In the genomic region with DNA sequence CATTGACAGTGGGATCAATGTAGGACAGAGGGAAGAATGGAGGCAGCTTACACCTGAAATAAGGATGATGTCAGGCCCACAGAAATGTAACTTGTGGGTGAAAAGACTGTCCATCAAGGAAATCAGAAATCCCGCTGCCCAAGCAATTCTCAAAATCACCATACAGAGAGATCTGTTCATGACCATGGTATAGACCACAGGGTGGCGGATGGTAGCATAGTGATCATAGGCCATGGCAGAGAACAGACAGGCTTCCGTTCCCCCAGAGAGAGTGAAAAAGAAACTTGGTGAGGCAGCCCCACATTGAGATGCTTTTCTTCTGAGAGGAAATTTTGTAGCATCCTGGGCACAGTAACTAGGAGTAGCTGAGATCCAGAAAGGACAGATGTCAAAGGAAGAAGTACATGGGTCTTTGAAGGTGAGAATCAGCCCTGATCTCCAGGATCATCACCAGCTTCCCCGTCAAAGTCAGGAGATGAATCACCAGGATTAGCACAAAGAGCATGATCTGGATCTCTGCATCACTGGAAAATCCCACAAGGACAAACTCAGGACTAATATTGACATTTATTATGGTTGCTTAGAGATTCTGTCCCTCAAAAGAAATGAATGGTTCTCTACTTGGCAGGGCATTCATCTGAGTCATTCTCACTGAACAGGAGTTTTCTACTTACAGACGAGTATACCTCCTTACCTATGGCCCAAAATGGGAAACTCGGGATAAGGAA, we compare ENCODE assay signal across 23 cellular contexts. TPM values are rescaled to one million over a fixed set of nuclear protein-coding genes. Genes with fewer than 3 reads are reported as not detected.
DNase-seq lines count a peak whose midpoint lies in the region; ATAC-seq, FAIRE-seq and TF ChIP-seq lines count a peak whose summit lies in the region.
"Had no signal": no experiment of that assay in that cellular context is flagged by ENCODE, and none has a peak within 500 bp of the region (broad histone marks: within the 10 kb centered on the region; RNA-seq: fewer than 3 reads in every experiment).

No MANE protein-coding gene starts in this region.

- H3K4me1 ChIP-seq in HepG2 (ENCODE audit: insufficient read depth, low read length) (peaks cover 43% of the 10 kb centered on the region), right lobe of liver (peaks cover 0 to 7% (median 2%) of the 10 kb centered on the region in 4 donors)

- H3K4me3 ChIP-seq in HepG2 (replicated peaks in 1 of 3; ENCODE audit: insufficient read depth in 1 of 3, low read depth in 2 of 3, low read length in 3 of 3) (no peak overlapping the region), right lobe of liver (no peak overlapping the region), fibroblast of villous mesenchyme (ENCODE audit: low read depth, low read length) (no peak overlapping the region)
- H3K4me3 ChIP-seq: esophagus squamous epithelium, left lung, PC-9, SK-N-MC, upper lobe of left lung had no signal

- H3K27ac Mint-ChIP-seq in activated naive CD4-positive, alpha-beta T cell treated with anti-CD3 and anti-CD28 coated beads, Interleukin-2, amount 10 ng/mL, durations not matched to agents 7 days and 5 days: no peak overlapping the region
- H3K27ac Mint-ChIP-seq: activated CD4-positive, alpha-beta T cell treated with anti-CD3 and anti-CD28 coated beads, Interleukin-2, amount 10 ng/mL, durations not matched to agents 7 days and 5 days; activated naive CD8-positive, alpha-beta T cell treated with anti-CD3 and anti-CD28 coated beads for 36 hours; activated T-helper 17 cell treated with anti-CD3 and anti-CD28 coated beads, Interleukin-2, amount 50 U/mL, for 72 hours had no signal

- TF ChIP-seq CTCF in HepG2 (CRISPR knock-in tag; IDR thresholded peaks at IDR 0.05) (no peak), right lobe of liver (IDR thresholded peaks at IDR 0.05) (no peak), fibroblast of villous mesenchyme (IDR thresholded peaks at IDR 0.05; ENCODE audit: insufficient read depth, low read depth, low read length) (no peak)

- intact Hi-C loops in HepG2 (cut with micrococcal nuclease; ENCODE audit: unreplicated experiment): no loop called here
- intact Hi-C loops in right lobe of liver (cut with DNase I): no loop called here

- DNase-seq in HepG2 (ENCODE audit: low spot score): peak; percentile 58
- DNase-seq in right lobe of liver: no peak
- DNase-seq in astrocyte of the hippocampus (ENCODE audit: low read depth, low spot score): peak; percentile 7
- DNase-seq in fibroblast of villous mesenchyme (ENCODE audit: low read depth): peak; percentile 10
- no peak for DNase-seq in SIG-M5 treated with dmso at 0.1 percent for 504 hours (lab: John Stamatoyannopoulos, UW; ENCODE audit: unreplicated experiment)
- DNase-seq in activated naive CD4-positive, alpha-beta T cell treated with anti-CD3 and anti-CD28 coated beads, Interleukin-2, amount 10 ng/mL, durations not matched to agents 7 days and 5 days: no peak
- no peak for DNase-seq in NCI-H1436 (lab: John Stamatoyannopoulos, UW)
- DNase-seq: activated CD4-positive, alpha-beta T cell treated with anti-CD3 and anti-CD28 coated beads, Interleukin-2, amount 10 ng/mL, durations not matched to agents 7 days and 5 days; activated naive CD8-positive, alpha-beta T cell treated with anti-CD3 and anti-CD28 coated beads for 36 hours; COR-L47; effector CD4-positive, alpha-beta T cell; EL; esophagus squamous epithelium; glutamatergic neuron; left lung; midbrain; NCI-H1694 treated with DMSO at 0.1 percent for 48 hours; upper lobe of left lung had no signal

- no TSS peak for BruUV-seq in HepG2 (replicated peaks; lab: Mats Ljungman, UMichigan)

- H3K36me3 ChIP-seq in HepG2 (replicated peaks in 1 of 2; ENCODE audit: control insufficient read depth in 1 of 2, insufficient read depth in 2 of 2, low read length in 2 of 2) (no peaks in the 10 kb centered on the region), right lobe of liver (no peaks in the 10 kb centered on the region)
- H3K36me3 ChIP-seq: esophagus squamous epithelium, left lung, upper lobe of left lung had no signal

- no peaks in the 10 kb centered on the region; a peak in 1 of 5 replicates for H3K27me3 ChIP-seq in HepG2 (ENCODE audit: control insufficient read depth in 1 of 2, insufficient read depth in 2 of 2, low read length in 2 of 2)
- H3K27me3 ChIP-seq in right lobe of liver: no peaks in the 10 kb centered on the region
- H3K27me3 ChIP-seq: esophagus squamous epithelium, left lung, upper lobe of left lung had no signal

- no peak overlapping the region for H2AFZ ChIP-seq in HepG2 (ENCODE audit: low read length)
- H2AFZ ChIP-seq: PC-9 had no signal

- no peak overlapping the region for H3K4me2 ChIP-seq in HepG2 (ENCODE audit: low read depth, low read length)
- H3K4me2 ChIP-seq: PC-9 had no signal

- H3K9ac ChIP-seq in HepG2 (ENCODE audit: insufficient read depth, low read depth, low read length): no peak overlapping the region

- no peaks in the 10 kb centered on the region for H3K79me2 ChIP-seq in HepG2 (ENCODE audit: insufficient read depth, low read length)

- H3K36me3 Mint-ChIP-seq in activated naive CD4-positive, alpha-beta T cell treated with anti-CD3 and anti-CD28 coated beads, Interleukin-2, amount 10 ng/mL, durations not matched to agents 7 days and 5 days: no peaks in the 10 kb centered on the region
- H3K36me3 Mint-ChIP-seq: activated naive CD8-positive, alpha-beta T cell treated with anti-CD3 and anti-CD28 coated beads for 36 hours had no signal

- no peak for TF ChIP-seq RAD21 in HepG2 (CRISPR knock-in tag; IDR thresholded peaks at IDR 0.05)

- H3K9me3 Mint-ChIP-seq in activated naive CD4-positive, alpha-beta T cell treated with anti-CD3 and anti-CD28 coated beads, Interleukin-2, amount 10 ng/mL, durations not matched to agents 7 days and 5 days: no peaks in the 10 kb centered on the region
- H3K9me3 Mint-ChIP-seq: activated CD4-positive, alpha-beta T cell treated with anti-CD3 and anti-CD28 coated beads, Interleukin-2, amount 10 ng/mL, durations not matched to agents 7 days and 5 days; activated naive CD8-positive, alpha-beta T cell treated with anti-CD3 and anti-CD28 coated beads for 36 hours; activated T-helper 17 cell treated with anti-CD3 and anti-CD28 coated beads, Interleukin-2, amount 50 U/mL, for 72 hours had no signal

- peak; percentile 61 for ATAC-seq in HepG2
- ATAC-seq in right lobe of liver: no peak
- no peak for ATAC-seq in GM18909 (IDR thresholded peaks at IDR 0.05; ENCODE audit: poor library complexity, unreplicated experiment)
- ATAC-seq: activated T-helper 17 cell treated with anti-CD3 and anti-CD28 coated beads, Interleukin-2, amount 50 U/mL, for 72 hours; left lung had no signal

- H4K20me1 ChIP-seq in HepG2 (ENCODE audit: insufficient read depth, low read length): no peaks in the 10 kb centered on the region

- CTCF ChIA-PET in HepG2 (lab: Yijun Ruan, JAX; ENCODE audit: low intra/inter-chr PET ratio, low total read pairs): no interaction called here
- CTCF ChIA-PET in activated naive CD4-positive, alpha-beta T cell treated with anti-CD3 and anti-CD28 coated beads, Interleukin-2, amount 10 ng/mL, durations not matched to agents 7 days and 5 days (lab: Charles Lee): no interaction called here

- TF ChIP-seq POLR2A in HepG2 (IDR thresholded peaks at IDR 0.05; ENCODE audit: insufficient read depth in 1 of 2, low read depth in 2 of 2, low read length in 2 of 2): no peak
- no peak for TF ChIP-seq POLR2A in right lobe of liver (IDR thresholded peaks at IDR 0.05)

- peaks cover 3% of the 10 kb centered on the region for H3K4me1 Mint-ChIP-seq in activated naive CD4-positive, alpha-beta T cell treated with anti-CD3 and anti-CD28 coated beads, Interleukin-2, amount 10 ng/mL, durations not matched to agents 7 days and 5 days
- H3K4me1 Mint-ChIP-seq: activated naive CD8-positive, alpha-beta T cell treated with anti-CD3 and anti-CD28 coated beads for 36 hours; activated T-helper 17 cell treated with anti-CD3 and anti-CD28 coated beads, Interleukin-2, amount 50 U/mL, for 72 hours had no signal

- TF ChIP-seq EP300 in HepG2 (IDR thresholded peaks at IDR 0.05; ENCODE audit: low read depth in 2 of 2, low read length in 2 of 2) (peak in 1 of 2 experiments; percentile 40; a peak in 1 of 4 replicates), HepG2 (CRISPR knock-in tag; IDR thresholded peaks at IDR 0.05; ENCODE audit: borderline replicate concordance) (no peak)

- H3K9me3 ChIP-seq in HepG2 (ENCODE audit: low read length): no peaks in the 10 kb centered on the region
- H3K9me3 ChIP-seq in right lobe of liver: no peaks in the 10 kb centered on the region
- H3K9me3 ChIP-seq: esophagus squamous epithelium, left lung, upper lobe of left lung had no signal

- H3K27ac ChIP-seq in HepG2 (ENCODE audit: extremely low read length, insufficient read depth, low read length) (peak overlapping the region; percentile 21), right lobe of liver (no peak overlapping the region)
- H3K27ac ChIP-seq: esophagus squamous epithelium, left lung, PC-9, SK-N-MC, upper lobe of left lung had no signal

- WGBS in HepG2 (ENCODE audit: low lambda C conversion rate): 47% methylated on average over 6 of the region's 6 CpGs
- 83% methylated on average over 5 of the region's 6 CpGs for WGBS in right lobe of liver (ENCODE audit: insufficient coverage, low coverage, low lambda C conversion rate, missing lambda C conversion rate)

- no peak for FAIRE-seq in HepG2 (lab: Jason Lieb, UNC)
- FAIRE-seq: H1 had no signal

- peaks cover 14% of the 10 kb centered on the region for H3K27me3 Mint-ChIP-seq in activated naive CD4-positive, alpha-beta T cell treated with anti-CD3 and anti-CD28 coated beads, Interleukin-2, amount 10 ng/mL, durations not matched to agents 7 days and 5 days
- H3K27me3 Mint-ChIP-seq: activated naive CD8-positive, alpha-beta T cell treated with anti-CD3 and anti-CD28 coated beads for 36 hours; activated T-helper 17 cell treated with anti-CD3 and anti-CD28 coated beads, Interleukin-2, amount 50 U/mL, for 72 hours had no signal

- POLR2A ChIA-PET in HepG2 (lab: Yijun Ruan, JAX): no interaction called here

- H3K4me3 Mint-ChIP-seq in activated naive CD4-positive, alpha-beta T cell treated with anti-CD3 and anti-CD28 coated beads, Interleukin-2, amount 10 ng/mL, durations not matched to agents 7 days and 5 days: no peak overlapping the region
- H3K4me3 Mint-ChIP-seq: activated CD4-positive, alpha-beta T cell treated with anti-CD3 and anti-CD28 coated beads, Interleukin-2, amount 10 ng/mL, durations not matched to agents 7 days and 5 days; activated naive CD8-positive, alpha-beta T cell treated with anti-CD3 and anti-CD28 coated beads for 36 hours; activated T-helper 17 cell treated with anti-CD3 and anti-CD28 coated beads, Interleukin-2, amount 50 U/mL, for 72 hours had no signal

- in situ Hi-C loops in HepG2 (cut with HindIII; ENCODE audit: extremely low pct_ligation_motif_present, low pct_unique_long_range_greater_than_20kb): no loop called here

RNA-seq across cellular contexts. Expression of gene ZNF641, which starts 5.5 kb away (rescaled TPM):
- total RNA-seq in HepG2 (2016; rRNA removed; fragmentation: Illumina TruSeq; extraction: Trizol): 6.6 and 7.7 TPM in 2 replicates
- total RNA-seq in HepG2 (2016; cell fraction: cytosol; rRNA removed; fragmentation: Illumina TruSeq; extraction: Trizol; ENCODE audit: low read depth): 1.9 and 2.0 TPM in 2 replicates
- 7.2 and 8.6 TPM in 2 replicates for total RNA-seq in HepG2 (2016; cell fraction: insoluble cytoplasmic fraction; rRNA removed; fragmentation: Illumina TruSeq; extraction: Trizol)
- total RNA-seq in HepG2 (2016; cell fraction: membrane; rRNA removed; fragmentation: Illumina TruSeq; extraction: Trizol): 8.1 and 8.6 TPM in 2 replicates
- 6.9 and 7.9 TPM in 2 replicates for total RNA-seq in HepG2 (2016; cell fraction: nucleus; rRNA removed; fragmentation: Illumina TruSeq; extraction: Trizol)
- polyA plus RNA-seq in HepG2 (2011; rRNA removed): 4.4 and 4.9 TPM in 2 replicates
- polyA plus RNA-seq in HepG2 (2011; cell fraction: cytosol; rRNA removed): 2.6 and 3.4 TPM in 2 replicates
- polyA plus RNA-seq in HepG2 (2011; cell fraction: nucleus; rRNA removed): 6.1 and 9.1 TPM in 2 replicates
- polyA plus RNA-seq in HepG2 (2012): 3.3 and 3.7 TPM in 2 replicates
- polyA plus RNA-seq in HepG2 (2016; cell fraction: cytosol; fragmentation: Illumina TruSeq; extraction: Trizol; ENCODE audit: low read depth): 1.4 TPM in 2 replicates
- polyA plus RNA-seq in HepG2 (2016; cell fraction: insoluble cytoplasmic fraction; fragmentation: Illumina TruSeq; extraction: Trizol; ENCODE audit: low read depth): 4.4 and 5.3 TPM in 2 replicates
- polyA plus RNA-seq in HepG2 (2016; cell fraction: membrane; fragmentation: Illumina TruSeq; extraction: Trizol; ENCODE audit: low read depth): 3.3 and 3.7 TPM in 2 replicates
- polyA plus RNA-seq in HepG2 (2016; cell fraction: nucleus; fragmentation: Illumina TruSeq; extraction: Trizol; ENCODE audit: insufficient read depth, low read depth): 5.0 and 8.2 TPM in 2 replicates
- 8.5 and 35.7 TPM in 2 replicates for polyA minus RNA-seq in HepG2 (2011; rRNA and poly(A)+ RNA removed; ENCODE audit: low replicate concordance)
- 3.3 and 4.2 TPM in 2 replicates for polyA minus RNA-seq in HepG2 (2011; cell fraction: cytosol; rRNA and poly(A)+ RNA removed)
- 11.2 and 23.7 TPM in 2 replicates for polyA minus RNA-seq in HepG2 (2011; cell fraction: nucleus; rRNA and poly(A)+ RNA removed)
- 1 to 10 TPM; 6.5 to 8.4 (median 7.2) TPM for total RNA-seq in right lobe of liver
- total RNA-seq in fibroblast of villous mesenchyme: 9.3 and 16.8 TPM in 2 replicates

Comparison
In these comparisons a context has a peak if more than half of its experiments do, and no peak if none do; other contexts are left out.
1. DNase-seq: peak in HepG2 (single experiment), astrocyte of the hippocampus (single experiment) and fibroblast of villous mesenchyme (single experiment); none in right lobe of liver (0 of 3), SIG-M5 treated with dmso at 0.1 percent for 504 hours (single experiment), activated naive CD4-positive, alpha-beta T cell treated with anti-CD3 and anti-CD28 coated beads, Interleukin-2, amount 10 ng/mL, durations not matched to agents 7 days and 5 days (single experiment) and NCI-H1436 (single experiment).